In genomic region chr11:107898270-107898669, GRCh38 we compare ENCODE assay signal across 8 cellular contexts. TPM values are rescaled to one million over a fixed set of nuclear protein-coding genes. Genes with fewer than 3 reads are reported as not detected.
DNase-seq lines count a peak whose midpoint lies in the region; ATAC-seq and TF ChIP-seq lines count a peak whose summit lies in the region.

No MANE protein-coding gene starts in this region.

- intact Hi-C loops in left lung (cut with DNase I), result no loop called here

- no peak overlapping the region for H3K27ac Mint-ChIP-seq in T-helper 2 cell treated with Interferon-gamma antibody and Interleukin-4, amounts not matched to agents 5 μg/mL and 100 μg/mL, for 36 hours

- peak; percentile 32 for DNase-seq in Daoy (ENCODE audit: low read depth)
- peak; percentile 51 for DNase-seq in GM20000 (ENCODE audit: low spot score)
- DNase-seq in Kasumi-1 (lab: John Stamatoyannopoulos, UW), result peak; percentile 65 to 72
- peak; percentile 52 for DNase-seq in adipocyte (ENCODE audit: low read depth)
- no peak for DNase-seq in left lung
- DNase-seq in retina, result no peak
- DNase-seq in T-helper 2 cell treated with Interferon-gamma antibody and Interleukin-4, amounts not matched to agents 5 μg/mL and 100 μg/mL, for 36 hours (ENCODE audit: low spot score), result no peak

- no peaks in the 10 kb centered on the region for H3K4me1 Mint-ChIP-seq in T-helper 2 cell treated with Interferon-gamma antibody and Interleukin-4, amounts not matched to agents 5 μg/mL and 100 μg/mL, for 36 hours (ENCODE audit: low read depth)

- TF ChIP-seq CTCF in GM20000 (IDR thresholded peaks at IDR 0.05; ENCODE audit: extremely low read depth, missing control alignments), result no peak
- TF ChIP-seq CTCF in left lung (IDR thresholded peaks at IDR 0.05), result peak; percentile 23 to 31

- no peak overlapping the region for H3K4me3 Mint-ChIP-seq in T-helper 2 cell treated with Interferon-gamma antibody and Interleukin-4, amounts not matched to agents 5 μg/mL and 100 μg/mL, for 36 hours

- no peak overlapping the region for H3K9ac ChIP-seq in adipocyte (ENCODE audit: low read length)

- H3K4me1 ChIP-seq in adipocyte (ENCODE audit: control insufficient read depth, insufficient read depth, low read length) (no peaks in the 10 kb centered on the region), left lung (no peaks in the 10 kb centered on the region)

- H3K36me3 Mint-ChIP-seq in T-helper 2 cell treated with Interferon-gamma antibody and Interleukin-4, amounts not matched to agents 5 μg/mL and 100 μg/mL, for 36 hours (ENCODE audit: low read depth), result no peaks in the 10 kb centered on the region

- ATAC-seq in left lung, result peak; percentile 73
- ATAC-seq in GM18858 (IDR thresholded peaks at IDR 0.05; ENCODE audit: unreplicated experiment), result no peak

- no peak overlapping the region for H3K4me3 ChIP-seq in adipocyte (ENCODE audit: low read length)
- H3K4me3 ChIP-seq in left lung, result no peak overlapping the region

- H3K9me3 ChIP-seq in adipocyte (ENCODE audit: control insufficient read depth, low read length), result no peaks in the 10 kb centered on the region
- H3K9me3 ChIP-seq in left lung, result no peaks in the 10 kb centered on the region

- H3K36me3 ChIP-seq in adipocyte (ENCODE audit: control insufficient read depth, insufficient read depth, low read length, severe bottlenecking), result no peaks in the 10 kb centered on the region
- H3K36me3 ChIP-seq in left lung, result no peaks in the 10 kb centered on the region

- no peaks in the 10 kb centered on the region for H3K9me3 Mint-ChIP-seq in T-helper 2 cell treated with Interferon-gamma antibody and Interleukin-4, amounts not matched to agents 5 μg/mL and 100 μg/mL, for 36 hours

- H3K27ac ChIP-seq in left lung, result no peak overlapping the region

- peaks cover 7% of the 10 kb centered on the region for H3K27me3 Mint-ChIP-seq in T-helper 2 cell treated with Interferon-gamma antibody and Interleukin-4, amounts not matched to agents 5 μg/mL and 100 μg/mL, for 36 hours (ENCODE audit: low read depth)

- H3K27me3 ChIP-seq in adipocyte (replicated peaks; ENCODE audit: control insufficient read depth, insufficient read depth, low read length) (peaks cover 12% of the 10 kb centered on the region), left lung (no peaks in the 10 kb centered on the region)

RNA-seq across cellular contexts. Expression of gene RAB39A, which starts 30.0 kb away (rescaled TPM):
- 15.6 and 15.7 TPM in 2 replicates for total RNA-seq in Daoy (2014; rRNA removed; shearing (Covaris generic))
- 1 to 10 TPM; 1.7 to 5.6 TPM for total RNA-seq in left lung

RNA-seq across cellular contexts. Expression of gene SLC35F2, which starts 39.7 kb away (rescaled TPM):
- 65.8 and 74.7 TPM in 2 replicates for total RNA-seq in Daoy (2014; rRNA removed; shearing (Covaris generic))
- total RNA-seq in left lung, result 1 to 10 TPM; 7.0 to 9.2 TPM

Comparison
In these comparisons a context has a peak if more than half of its experiments do, and no peak if none do; other contexts are left out.
1. DNase-seq: peak in Daoy (single experiment), GM20000 (single experiment), Kasumi-1 (2 of 2) and adipocyte (single experiment); none in left lung (0 of 2), retina (single experiment) and T-helper 2 cell treated with Interferon-gamma antibody and Interleukin-4, amounts not matched to agents 5 μg/mL and 100 μg/mL, for 36 hours (single experiment).